10 cellular contexts compared by ENCODE assay signal in the genomic region with DNA sequence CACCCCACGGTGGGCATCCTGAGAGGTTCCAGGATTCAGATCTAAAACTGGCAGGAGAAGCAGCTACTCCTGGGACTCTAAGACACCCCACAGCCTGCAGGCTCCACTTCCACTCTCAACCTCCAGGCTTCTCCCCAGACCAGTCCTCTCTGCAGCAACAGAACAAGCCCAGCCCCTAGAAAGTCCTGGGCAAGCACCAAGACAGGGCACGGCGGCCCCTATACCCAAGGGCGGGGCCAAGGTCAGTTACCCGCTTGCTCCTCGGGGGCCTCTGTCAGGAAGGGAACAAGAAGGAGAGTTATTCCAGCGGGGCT.
DNase-seq lines count a peak whose midpoint lies in the region; ATAC-seq and TF ChIP-seq lines count a peak whose summit lies in the region.
"Had no signal": no experiment of that assay in that cellular context is flagged by ENCODE, and none has a peak within 500 bp of the region (broad histone marks: within the 10 kb centered on the region; RNA-seq: fewer than 3 reads in every experiment).

No MANE protein-coding gene starts in this region.

- H3K27ac Mint-ChIP-seq in neural crest cell (ENCODE audit: unreplicated experiment) = no peak overlapping the region
- H3K27ac Mint-ChIP-seq in activated CD4-positive, alpha-beta memory T cell treated with anti-CD3 and anti-CD28 coated beads for 36 hours = no peak overlapping the region

- CTCF ChIA-PET in IMR-90 (lab: Yijun Ruan, JAX) = interaction anchor here (0.6 to 3.1 kb wide), 15 partner anchors 8 to 397 kb away, joined by 3 to 42 read pairs (median 4); a partner anchor contains a TSS
- CTCF ChIA-PET in activated CD4-positive, alpha-beta memory T cell treated with anti-CD3 and anti-CD28 coated beads for 36 hours (lab: Charles Lee) = interaction anchor here (0.5 to 12.6 kb wide), 73 partner anchors 9 to 729 kb away, joined by 3 to 475 read pairs (median 4); a partner anchor contains a TSS

- H2BK20ac ChIP-seq in IMR-90 (ENCODE audit: low read depth, low read length) = no peak overlapping the region

- no peak overlapping the region for H4K5ac ChIP-seq in IMR-90 (ENCODE audit: low read depth, low read length)

- no peak overlapping the region for H2BK15ac ChIP-seq in IMR-90 (ENCODE audit: low read depth, low read length)

- H3K9ac ChIP-seq in IMR-90 (ENCODE audit: low read depth, low read length) (no peak overlapping the region), colonic mucosa (ENCODE audit: low read depth in 2 of 2, low read length in 2 of 2) (no peak overlapping the region)

- H3K79me1 ChIP-seq in IMR-90 (ENCODE audit: low read depth in 1 of 2, low read length in 2 of 2) = peaks cover 4 to 11% of the 10 kb centered on the region in 2 experiments; a peak in 3 of 4 replicates

- no peak overlapping the region for H2AFZ ChIP-seq in IMR-90 (replicated peaks; ENCODE audit: low read length, poor library complexity)

- H3K27me3 ChIP-seq in IMR-90 (ENCODE audit: control insufficient read depth, insufficient read depth, low read length) = no peaks in the 10 kb centered on the region
- no peaks in the 10 kb centered on the region for H3K27me3 ChIP-seq in colonic mucosa
- H3K27me3 ChIP-seq: tibial nerve had no signal

- H3K4ac ChIP-seq in IMR-90 (ENCODE audit: low read depth, low read length) = no peak overlapping the region

- no peak overlapping the region for H4K8ac ChIP-seq in IMR-90 (ENCODE audit: low read depth in 2 of 2, low read length in 2 of 2)

- dilution Hi-C loops in IMR-90 (cut with HindIII; ENCODE audit: low sequenced_read_pairs, unreplicated experiment) = no loop called here

- TF ChIP-seq RAD21 in IMR-90 (IDR thresholded peaks at IDR 0.05; ENCODE audit: low read length) = no peak

- no TSS peak for BruUV-seq in IMR-90 (replicated peaks; lab: Mats Ljungman, UMichigan)

- TF ChIP-seq CTCF in IMR-90 (conservative IDR thresholded peaks at IDR 0.05; ENCODE audit: low read depth, low read length) (no peak), colonic mucosa (IDR thresholded peaks at IDR 0.05) (peak; percentile 19), neural crest cell (conservative IDR thresholded peaks at IDR 0.05) (peak; percentile 41)

- H3K4me3 Mint-ChIP-seq in neural crest cell = no peak overlapping the region
- H3K4me3 Mint-ChIP-seq in activated CD4-positive, alpha-beta memory T cell treated with anti-CD3 and anti-CD28 coated beads for 36 hours = no peak overlapping the region
- H3K4me3 Mint-ChIP-seq: naive B cell had no signal

- peak overlapping the region; percentile 55 for H2AK9ac ChIP-seq in IMR-90 (replicated peaks; ENCODE audit: low read depth, low read length, poor library complexity)

- peaks cover 32% of the 10 kb centered on the region for H4K20me1 ChIP-seq in IMR-90 (ENCODE audit: insufficient read depth, low read length)

- no peak overlapping the region for H2BK120ac ChIP-seq in IMR-90 (ENCODE audit: low read depth, low read length)

- POLR2A ChIA-PET in IMR-90 (lab: Charles Lee; ENCODE audit: unreplicated experiment) = no interaction called here
- POLR2A ChIA-PET in activated CD4-positive, alpha-beta memory T cell treated with anti-CD3 and anti-CD28 coated beads for 36 hours (lab: Charles Lee) = interaction anchor here (0.8 to 1.3 kb wide), 3 partner anchors 20 to 177 kb away, joined by 3 to 4 read pairs (median 3); no protein-coding TSS in a partner anchor

- in situ Hi-C loops in IMR-90 (cut with MboI; ENCODE audit: low sequenced_read_pairs) = no loop called here

- peak; percentile 35 for DNase-seq in NOMO-1 treated with DMSO at 0.1 percent for 48 hours (lab: John Stamatoyannopoulos, UW; ENCODE audit: unreplicated experiment)
- no peak for DNase-seq in NOMO-1 (lab: John Stamatoyannopoulos, UW; ENCODE audit: unreplicated experiment in 2 of 2)
- DNase-seq in IMR-90 = no peak
- DNase-seq in colonic mucosa = no peak
- no peak for DNase-seq in neural crest cell (ENCODE audit: low read depth, low spot score)
- DNase-seq in activated CD4-positive, alpha-beta memory T cell treated with anti-CD3 and anti-CD28 coated beads for 36 hours = no peak
- no peak for DNase-seq in NCI-H187 treated with DMSO at 0.1 percent for 48 hours (lab: John Stamatoyannopoulos, UW)

- H3K9me3 ChIP-seq in IMR-90 (ENCODE audit: control insufficient read depth, insufficient read depth, low read length) (no peaks in the 10 kb centered on the region), colonic mucosa (no peaks in the 10 kb centered on the region)
- H3K9me3 ChIP-seq: tibial nerve had no signal

- ATAC-seq in IMR-90 (ENCODE audit: low read depth) = no peak
- ATAC-seq in GM21526 (IDR thresholded peaks at IDR 0.05; ENCODE audit: low FRiP score, unreplicated experiment) = no peak

- H3K56ac ChIP-seq in IMR-90 (ENCODE audit: extremely low read depth, insufficient read depth, low read length) = no peak overlapping the region

- H2AK5ac ChIP-seq in IMR-90 (ENCODE audit: low read depth, low read length) = no peak overlapping the region

- H2BK5ac ChIP-seq in IMR-90 (ENCODE audit: low read depth, low read length, poor library complexity, severe bottlenecking) = no peak overlapping the region

- no CpG with 5 or more reads among the region's 7 CpGs for WGBS in IMR-90 (ENCODE audit: extremely low coverage in 2 of 2, insufficient read length in 1 of 2), 2 experiments

- H3K4me2 ChIP-seq in IMR-90 (ENCODE audit: low read depth, low read length) = no peak overlapping the region

- peaks cover 4% of the 10 kb centered on the region for H3K4me1 Mint-ChIP-seq in neural crest cell
- H3K4me1 Mint-ChIP-seq in activated CD4-positive, alpha-beta memory T cell treated with anti-CD3 and anti-CD28 coated beads for 36 hours (ENCODE audit: low read depth) = peaks cover 4% of the 10 kb centered on the region

- H3K23ac ChIP-seq in IMR-90 (ENCODE audit: low read depth, low read length) = no peak overlapping the region

- H3K36me3 ChIP-seq in IMR-90 (ENCODE audit: control insufficient read depth, insufficient read depth, low read length) (peaks cover 36% of the 10 kb centered on the region), colonic mucosa (peaks cover 12% of the 10 kb centered on the region)

- no peak overlapping the region for H4K91ac ChIP-seq in IMR-90 (ENCODE audit: insufficient read depth, low read depth, low read length)

- 0 out of 2 replicates have a peak, but pooled peaks cover 7% of the 10 kb centered on the region for H3K9me1 ChIP-seq in IMR-90 (ENCODE audit: insufficient read depth, low read length)

- H3K14ac ChIP-seq in IMR-90 (replicated peaks; ENCODE audit: low read depth, low read length) = no peak overlapping the region

- H3K4me3 ChIP-seq in IMR-90 (ENCODE audit: insufficient read depth, low read depth, low read length) (no peak overlapping the region), colonic mucosa (no peak overlapping the region)
- H3K4me3 ChIP-seq: tibial nerve had no signal

- H3K27ac ChIP-seq in IMR-90 (ENCODE audit: insufficient read depth, low read length) (no peak overlapping the region), colonic mucosa (no peak overlapping the region)

- no peak for TF ChIP-seq POLR2A in IMR-90 (IDR thresholded peaks at IDR 0.05; ENCODE audit: low read depth, low read length)

- no peaks in the 10 kb centered on the region for H3K9me3 Mint-ChIP-seq in neural crest cell
- no peaks in the 10 kb centered on the region for H3K9me3 Mint-ChIP-seq in activated CD4-positive, alpha-beta memory T cell treated with anti-CD3 and anti-CD28 coated beads for 36 hours
- H3K9me3 Mint-ChIP-seq: naive B cell had no signal

- intact Hi-C loops in IMR-90 (cut with micrococcal nuclease) = loop anchor here (2.0 kb wide), 1 partner anchor 389 kb away; a partner anchor contains a TSS
- intact Hi-C loops in colonic mucosa (cut with DNase I) = no loop called here
- intact Hi-C loops in activated CD4-positive, alpha-beta memory T cell treated with anti-CD3 and anti-CD28 coated beads for 36 hours (cut with micrococcal nuclease) = loop anchor here (2.0 to 10.0 kb wide), 4 partner anchors 153 to 473 kb away; a partner anchor contains a TSS

- no peak overlapping the region for H3K18ac ChIP-seq in IMR-90 (ENCODE audit: low read depth, low read length)

- H3K4me1 ChIP-seq in IMR-90 (ENCODE audit: control insufficient read depth, insufficient read depth, low read length) (no peaks in the 10 kb centered on the region), colonic mucosa (no peaks in the 10 kb centered on the region)

- H3K27me3 Mint-ChIP-seq in neural crest cell (ENCODE audit: low read depth) = no peaks in the 10 kb centered on the region
- no peaks in the 10 kb centered on the region for H3K27me3 Mint-ChIP-seq in activated CD4-positive, alpha-beta memory T cell treated with anti-CD3 and anti-CD28 coated beads for 36 hours
- H3K27me3 Mint-ChIP-seq: naive B cell had no signal

- H3K36me3 Mint-ChIP-seq in neural crest cell (ENCODE audit: low read depth) = no peaks in the 10 kb centered on the region
- H3K36me3 Mint-ChIP-seq in activated CD4-positive, alpha-beta memory T cell treated with anti-CD3 and anti-CD28 coated beads for 36 hours = peaks cover 3% of the 10 kb centered on the region

TF ChIP-seq in IMR-90, 13 proteins besides CTCF, POLR2A, EP300 and RAD21:
- no peak for TF ChIP-seq RCOR1 (IDR thresholded peaks at IDR 0.05; ENCODE audit: insufficient replicate concordance, low read length)
- no peak for TF ChIP-seq BHLHE40 (IDR thresholded peaks at IDR 0.05; ENCODE audit: low read depth, low read length)
- TF ChIP-seq CHD1 (IDR thresholded peaks at IDR 0.05; ENCODE audit: low read depth, low read length) = no peak
- TF ChIP-seq SMC3 (IDR thresholded peaks at IDR 0.05; ENCODE audit: low read depth, low read length) = no peak
- TF ChIP-seq MAFK (IDR thresholded peaks at IDR 0.05; ENCODE audit: low read depth, low read length) = no peak
- no peak for TF ChIP-seq CEBPB (IDR thresholded peaks at IDR 0.05; ENCODE audit: low read depth, low read length)
- no peak for TF ChIP-seq RFX5 (IDR thresholded peaks at IDR 0.05; ENCODE audit: low read depth, low read length)
- no peak for TF ChIP-seq MXI1 (IDR thresholded peaks at IDR 0.05; ENCODE audit: borderline replicate concordance, low read depth, low read length)
- TF ChIP-seq, protein P1, sequence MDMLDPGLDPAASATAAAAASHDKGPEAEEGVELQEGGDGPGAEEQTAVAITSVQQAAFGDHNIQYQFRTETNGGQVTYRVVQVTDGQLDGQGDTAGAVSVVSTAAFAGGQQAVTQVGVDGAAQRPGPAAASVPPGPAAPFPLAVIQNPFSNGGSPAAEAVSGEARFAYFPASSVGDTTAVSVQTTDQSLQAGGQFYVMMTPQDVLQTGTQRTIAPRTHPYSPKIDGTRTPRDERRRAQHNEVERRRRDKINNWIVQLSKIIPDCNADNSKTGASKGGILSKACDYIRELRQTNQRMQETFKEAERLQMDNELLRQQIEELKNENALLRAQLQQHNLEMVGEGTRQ (IDR thresholded peaks at IDR 0.05; ENCODE audit: low read depth, low read length) = no peak
- no peak for TF ChIP-seq FOS (IDR thresholded peaks at IDR 0.05; ENCODE audit: low read depth, low read length)
